1 cellular context compared by ENCODE assay signal in the genomic region with DNA sequence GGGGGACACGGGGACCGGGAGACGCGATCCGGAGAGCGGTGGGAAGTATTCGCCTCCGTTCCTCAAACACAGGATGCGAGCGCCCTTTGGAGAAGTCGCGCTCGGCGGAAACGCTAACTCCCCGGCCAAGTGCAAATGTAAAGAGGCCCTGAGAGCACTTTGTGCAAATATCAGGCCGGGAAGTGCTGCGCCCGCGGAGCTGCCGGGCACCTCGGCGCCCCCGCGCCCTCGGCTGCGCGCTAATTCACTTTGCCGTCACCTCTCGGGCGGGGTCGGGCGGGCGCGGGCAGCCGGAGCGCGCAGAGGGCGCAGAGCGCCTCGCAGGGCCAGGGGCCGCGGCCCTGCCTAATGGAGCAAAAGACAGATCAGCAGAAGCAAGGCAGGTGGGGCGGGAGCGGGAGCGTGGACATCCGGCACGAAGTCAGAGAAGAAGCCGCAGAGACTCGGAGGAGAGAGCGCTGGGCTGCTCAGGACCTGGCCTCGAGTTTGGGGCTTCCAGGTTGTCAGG.
TF ChIP-seq lines count a peak whose summit lies in the region.

No MANE protein-coding gene starts in this region.

TF ChIP-seq in SK-N-SH treated with all-trans-retinoic acid at 6 μM for 48 hours, 23 proteins besides CTCF, POLR2A, EP300 and RAD21 (continued from another document):
- TF ChIP-seq, protein P1, sequence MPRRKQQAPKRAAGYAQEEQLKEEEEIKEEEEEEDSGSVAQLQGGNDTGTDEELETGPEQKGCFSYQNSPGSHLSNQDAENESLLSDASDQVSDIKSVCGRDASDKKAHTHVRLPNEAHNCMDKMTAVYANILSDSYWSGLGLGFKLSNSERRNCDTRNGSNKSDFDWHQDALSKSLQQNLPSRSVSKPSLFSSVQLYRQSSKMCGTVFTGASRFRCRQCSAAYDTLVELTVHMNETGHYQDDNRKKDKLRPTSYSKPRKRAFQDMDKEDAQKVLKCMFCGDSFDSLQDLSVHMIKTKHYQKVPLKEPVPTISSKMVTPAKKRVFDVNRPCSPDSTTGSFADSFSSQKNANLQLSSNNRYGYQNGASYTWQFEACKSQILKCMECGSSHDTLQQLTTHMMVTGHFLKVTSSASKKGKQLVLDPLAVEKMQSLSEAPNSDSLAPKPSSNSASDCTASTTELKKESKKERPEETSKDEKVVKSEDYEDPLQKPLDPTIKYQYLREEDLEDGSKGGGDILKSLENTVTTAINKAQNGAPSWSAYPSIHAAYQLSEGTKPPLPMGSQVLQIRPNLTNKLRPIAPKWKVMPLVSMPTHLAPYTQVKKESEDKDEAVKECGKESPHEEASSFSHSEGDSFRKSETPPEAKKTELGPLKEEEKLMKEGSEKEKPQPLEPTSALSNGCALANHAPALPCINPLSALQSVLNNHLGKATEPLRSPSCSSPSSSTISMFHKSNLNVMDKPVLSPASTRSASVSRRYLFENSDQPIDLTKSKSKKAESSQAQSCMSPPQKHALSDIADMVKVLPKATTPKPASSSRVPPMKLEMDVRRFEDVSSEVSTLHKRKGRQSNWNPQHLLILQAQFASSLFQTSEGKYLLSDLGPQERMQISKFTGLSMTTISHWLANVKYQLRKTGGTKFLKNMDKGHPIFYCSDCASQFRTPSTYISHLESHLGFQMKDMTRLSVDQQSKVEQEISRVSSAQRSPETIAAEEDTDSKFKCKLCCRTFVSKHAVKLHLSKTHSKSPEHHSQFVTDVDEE (CRISPR knock-in tag; IDR thresholded peaks at IDR 0.05), result no peak
- TF ChIP-seq OSR1 (CRISPR knock-in tag; IDR thresholded peaks at IDR 0.05) (no peak), ZNF565 (CRISPR knock-in tag; conservative IDR thresholded peaks at IDR 0.05; ENCODE audit: low read depth) (no peak), ARNTL (CRISPR knock-in tag; IDR thresholded peaks at IDR 0.05; ENCODE audit: borderline replicate concordance, low read depth) (no peak), CSDC2 (CRISPR knock-in tag; IDR thresholded peaks at IDR 0.05) (no peak), PPARA (CRISPR knock-in tag; IDR thresholded peaks at IDR 0.05; ENCODE audit: borderline replicate concordance) (no peak), GLIS3 (CRISPR knock-in tag; IDR thresholded peaks at IDR 0.05) (no peak), BACH2 (CRISPR knock-in tag; IDR thresholded peaks at IDR 0.05; ENCODE audit: borderline replicate concordance) (no peak), ZFP30 (CRISPR knock-in tag; IDR thresholded peaks at IDR 0.05) (no peak)
- TF ChIP-seq, protein P2, sequence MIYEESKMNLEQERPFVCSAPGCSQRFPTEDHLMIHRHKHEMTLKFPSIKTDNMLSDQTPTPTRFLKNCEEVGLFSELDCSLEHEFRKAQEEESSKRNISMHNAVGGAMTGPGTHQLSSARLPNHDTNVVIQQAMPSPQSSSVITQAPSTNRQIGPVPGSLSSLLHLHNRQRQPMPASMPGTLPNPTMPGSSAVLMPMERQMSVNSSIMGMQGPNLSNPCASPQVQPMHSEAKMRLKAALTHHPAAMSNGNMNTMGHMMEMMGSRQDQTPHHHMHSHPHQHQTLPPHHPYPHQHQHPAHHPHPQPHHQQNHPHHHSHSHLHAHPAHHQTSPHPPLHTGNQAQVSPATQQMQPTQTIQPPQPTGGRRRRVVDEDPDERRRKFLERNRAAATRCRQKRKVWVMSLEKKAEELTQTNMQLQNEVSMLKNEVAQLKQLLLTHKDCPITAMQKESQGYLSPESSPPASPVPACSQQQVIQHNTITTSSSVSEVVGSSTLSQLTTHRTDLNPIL (CRISPR knock-in tag; IDR thresholded peaks at IDR 0.05; ENCODE audit: low read depth), result no peak
TF ChIP-seq in SK-N-SH treated with all-trans-retinoic acid at 6 μM for 48 hours: peak in this region for 0.
